Comparison of ENCODE assay signal across 7 cellular contexts in the genomic region with DNA sequence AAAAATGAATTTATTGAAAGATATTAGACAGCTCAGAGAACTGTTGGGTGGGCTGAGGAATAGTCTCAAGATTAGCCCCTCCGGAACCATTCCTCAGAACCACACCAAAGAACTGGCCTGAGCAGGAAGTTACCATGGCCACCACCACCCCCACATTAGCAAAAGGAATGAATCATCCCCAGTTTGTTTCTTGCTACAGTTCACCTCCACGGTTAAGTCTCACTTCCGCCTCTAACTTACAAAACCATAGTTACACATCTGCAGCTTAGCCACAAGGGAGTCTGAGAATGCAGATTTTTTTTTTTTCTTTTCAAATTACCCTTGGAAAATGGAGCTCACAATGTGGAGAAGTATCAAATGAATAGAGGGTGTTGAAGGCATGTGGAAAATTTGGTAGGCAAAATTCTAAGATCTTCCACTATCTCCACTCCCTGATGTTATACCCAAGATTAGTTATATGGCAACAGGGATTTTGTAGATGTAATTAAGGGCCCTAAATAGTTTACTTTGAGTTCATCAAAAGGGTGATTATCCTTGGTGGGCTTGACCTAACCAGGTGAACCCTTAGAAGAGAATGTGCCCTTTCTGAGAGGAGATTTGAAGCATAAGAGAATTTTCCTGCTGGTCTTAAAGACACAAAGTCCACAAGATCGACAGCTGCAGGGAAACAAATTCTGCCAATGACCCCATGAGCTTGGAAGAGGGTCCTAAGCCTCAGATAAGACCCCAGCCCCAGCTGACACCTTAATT.
DNase-seq lines count a peak whose midpoint lies in the region; ATAC-seq lines count a peak whose summit lies in the region.

No MANE protein-coding gene starts in this region.

- ATAC-seq in GM18868 (IDR thresholded peaks at IDR 0.05; ENCODE audit: unreplicated experiment) (peak; percentile 97), HG02798 (IDR thresholded peaks at IDR 0.05; ENCODE audit: poor library complexity, unreplicated experiment) (peak; percentile 100), naive B cell (ENCODE audit: low read depth in 2 of 2) (peak; percentile 55 to 74)

- DNase-seq in NOMO-1 (lab: John Stamatoyannopoulos, UW; ENCODE audit: unreplicated experiment in 2 of 2) (peak; percentile 88 to 97), naive B cell (no peak), NCI-H146 (lab: John Stamatoyannopoulos, UW) (no peak), inferior parietal cortex (ENCODE audit: extremely low spot score) (no peak)
- peak; percentile 29 for DNase-seq in activated naive CD4-positive, alpha-beta T cell treated with anti-CD3 and anti-CD28 coated beads, Interleukin-2, amount 10 ng/mL, durations not matched to agents 7 days and 5 days

- H3K27ac Mint-ChIP-seq in activated naive CD4-positive, alpha-beta T cell treated with anti-CD3 and anti-CD28 coated beads, Interleukin-2, amount 10 ng/mL, durations not matched to agents 7 days and 5 days, result no peak overlapping the region
- H3K27ac Mint-ChIP-seq in naive B cell, result no peak overlapping the region

- H3K4me3 Mint-ChIP-seq in activated naive CD4-positive, alpha-beta T cell treated with anti-CD3 and anti-CD28 coated beads, Interleukin-2, amount 10 ng/mL, durations not matched to agents 7 days and 5 days, result no peak overlapping the region
- no peak overlapping the region for H3K4me3 Mint-ChIP-seq in naive B cell

- CTCF ChIA-PET in activated naive CD4-positive, alpha-beta T cell treated with anti-CD3 and anti-CD28 coated beads, Interleukin-2, amount 10 ng/mL, durations not matched to agents 7 days and 5 days (lab: Charles Lee), result interaction anchor here (1.2 kb wide), 1 partner anchor 815 kb away, joined by 3 read pairs; no protein-coding TSS in a partner anchor

- H3K27me3 Mint-ChIP-seq in activated naive CD4-positive, alpha-beta T cell treated with anti-CD3 and anti-CD28 coated beads, Interleukin-2, amount 10 ng/mL, durations not matched to agents 7 days and 5 days, result no peaks in the 10 kb centered on the region
- H3K27me3 Mint-ChIP-seq in naive B cell, result peaks cover 0 to 2% (median 0%) of the 10 kb centered on the region in 3 donors

- peaks cover 15% of the 10 kb centered on the region for H3K4me1 Mint-ChIP-seq in activated naive CD4-positive, alpha-beta T cell treated with anti-CD3 and anti-CD28 coated beads, Interleukin-2, amount 10 ng/mL, durations not matched to agents 7 days and 5 days
- H3K4me1 Mint-ChIP-seq in naive B cell, result peaks cover 0 to 4% (median 0%) of the 10 kb centered on the region in 3 donors

- H3K36me3 Mint-ChIP-seq in activated naive CD4-positive, alpha-beta T cell treated with anti-CD3 and anti-CD28 coated beads, Interleukin-2, amount 10 ng/mL, durations not matched to agents 7 days and 5 days, result no peaks in the 10 kb centered on the region
- H3K36me3 Mint-ChIP-seq in naive B cell, result no peaks in the 10 kb centered on the region

- H3K9me3 Mint-ChIP-seq in activated naive CD4-positive, alpha-beta T cell treated with anti-CD3 and anti-CD28 coated beads, Interleukin-2, amount 10 ng/mL, durations not matched to agents 7 days and 5 days, result no peaks in the 10 kb centered on the region
- H3K9me3 Mint-ChIP-seq in naive B cell, result no peaks in the 10 kb centered on the region

Comparison
In these comparisons a context has a peak if more than half of its experiments do, and no peak if none do; other contexts are left out.
1. DNase-seq: peak in NOMO-1 (2 of 2) and activated naive CD4-positive, alpha-beta T cell treated with anti-CD3 and anti-CD28 coated beads, Interleukin-2, amount 10 ng/mL, durations not matched to agents 7 days and 5 days (single experiment); none in naive B cell (single experiment), NCI-H146 (single experiment) and inferior parietal cortex (single experiment).
2. Peak in every context shown above with its lines, with median percentiles within 50 percentile points of each other: ATAC-seq.